1 cellular context compared by ENCODE assay signal in the genomic region with DNA sequence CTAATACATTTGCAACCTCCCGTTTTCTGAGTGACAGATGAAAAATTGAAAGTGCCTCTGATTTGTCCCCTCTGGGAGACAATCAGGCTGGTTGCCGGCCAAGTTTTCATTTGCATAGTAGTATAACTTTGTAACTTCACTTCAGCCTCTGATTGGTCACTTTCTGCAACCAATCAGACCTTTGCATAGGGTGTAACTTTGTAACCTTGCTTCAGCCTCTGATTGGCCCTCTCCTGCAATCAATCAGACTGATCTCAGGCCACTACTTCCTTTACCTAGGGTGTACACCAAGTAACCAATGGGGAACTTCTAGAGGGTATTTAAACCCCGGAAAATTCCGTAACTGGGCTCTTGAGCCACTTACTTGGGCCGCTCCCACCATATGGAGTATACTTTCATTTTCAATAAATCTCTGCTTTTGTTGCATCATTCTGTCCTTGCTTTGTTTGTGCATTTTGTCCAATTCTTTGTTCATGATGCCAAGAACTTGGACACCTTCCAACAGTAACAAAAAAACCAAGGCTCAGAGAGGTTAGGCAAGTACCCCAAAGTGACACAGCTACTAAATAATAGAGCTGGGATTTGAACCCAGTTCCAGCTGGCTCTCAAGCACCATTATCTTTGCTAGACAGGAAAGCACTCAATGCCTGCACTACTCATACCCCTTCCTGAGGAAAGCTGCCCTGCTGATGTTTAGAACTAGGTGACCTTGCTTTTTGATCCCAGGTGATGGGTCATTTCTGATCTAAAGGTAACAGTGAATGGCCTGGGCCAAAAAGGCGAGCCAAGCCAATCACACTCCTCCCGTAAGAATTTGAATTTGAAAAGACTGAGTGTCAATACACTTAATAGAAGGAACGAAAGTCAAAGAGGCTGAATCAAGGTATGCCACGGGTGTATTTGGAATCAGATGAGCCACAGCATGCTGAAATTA.
TF ChIP-seq lines count a peak whose summit lies in the region.

No MANE protein-coding gene starts in this region.

TF ChIP-seq in HEK293, 187 proteins besides CTCF, POLR2A, EP300 and RAD21:
- peak; percentile 39; the same call in 1 of the 2 replicates for TF ChIP-seq ZNF768 (tag by site-specific recombination; IDR thresholded peaks at IDR 0.05)
- TF ChIP-seq, protein P1, sequence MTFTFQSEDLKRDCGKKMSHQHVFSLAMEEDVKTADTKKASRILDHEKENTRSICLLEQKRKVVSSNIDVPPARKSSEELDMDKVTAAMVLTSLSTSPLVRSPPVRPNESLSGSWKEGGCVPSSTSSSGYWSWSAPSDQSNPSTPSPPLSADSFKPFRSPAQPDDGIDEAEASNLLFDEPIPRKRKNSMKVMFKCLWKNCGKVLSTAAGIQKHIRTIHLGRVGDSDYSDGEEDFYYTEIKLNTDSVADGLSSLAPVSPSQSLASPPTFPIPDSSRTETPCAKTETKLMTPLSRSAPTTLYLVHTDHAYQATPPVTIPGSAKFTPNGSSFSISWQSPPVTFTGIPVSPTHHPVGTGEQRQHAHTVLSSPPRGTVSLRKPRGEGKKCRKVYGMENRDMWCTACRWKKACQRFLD (tag by site-specific recombination; IDR thresholded peaks at IDR 0.05): no peak
